Comparison of ENCODE assay signal across 19 cellular contexts in the genomic region with DNA sequence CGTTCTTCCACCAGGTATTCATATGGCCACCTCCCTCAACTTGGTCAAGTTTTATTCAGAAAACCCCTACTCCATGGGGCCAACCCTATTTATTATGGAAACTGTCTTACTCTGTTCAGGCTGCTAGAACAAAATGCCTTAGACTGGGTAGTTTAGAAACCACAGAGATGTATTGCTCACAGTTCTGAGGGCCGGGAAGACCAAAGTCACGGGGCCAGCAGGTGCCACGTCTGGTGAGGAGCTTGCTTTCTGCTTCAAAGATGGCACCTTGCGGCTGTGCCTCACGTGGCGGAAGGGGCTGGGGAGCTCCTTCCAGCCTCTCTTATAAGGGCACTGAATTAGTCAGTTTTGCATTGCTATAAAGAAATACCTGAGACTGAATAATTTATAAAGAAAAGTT.
"Had no signal": no experiment of that assay in that cellular context is flagged by ENCODE, and none has a peak within 500 bp of the region (broad histone marks: within the 10 kb centered on the region; RNA-seq: fewer than 3 reads in every experiment).

No MANE protein-coding gene starts in this region.

- H3K27ac ChIP-seq: body of pancreas, SK-N-MC had no signal

- H3K27me3 ChIP-seq: body of pancreas, esophagus squamous epithelium had no signal

- H3K36me3 ChIP-seq: esophagus squamous epithelium had no signal

- H3K36me3 Mint-ChIP-seq: activated naive CD4-positive, alpha-beta T cell treated with anti-CD3 and anti-CD28 coated beads, Interleukin-2, amount 10 ng/mL, durations not matched to agents 7 days and 5 days; memory B cell; stimulated activated memory B cell treated with anti-CD40 and anti-IgM and Interleukin-4, amounts not matched to agents 10 μg/mL and 1 μg/mL and 100 μg/mL, for 72 hours; type B pancreatic cell had no signal

- DNase-seq: activated CD4-positive, alpha-beta T cell treated with anti-CD3 and anti-CD28 coated beads, Interleukin-2, amount 50 U/mL, for 4 hours; activated CD8-positive, alpha-beta memory T cell treated with anti-CD3 and anti-CD28 coated beads, Interleukin-2, amount 50 U/mL, for 4 hours; activated naive CD4-positive, alpha-beta T cell treated with anti-CD3 and anti-CD28 coated beads, Interleukin-2, amount 10 ng/mL, durations not matched to agents 7 days and 5 days; amniotic stem cell; body of pancreas; cortex of kidney; effector CD4-positive, alpha-beta T cell; esophagus squamous epithelium; hippocampal formation; left ventricle myocardium superior; right cardiac atrium; small intestine; substantia nigra had no signal

- H3K27me3 Mint-ChIP-seq: type B pancreatic cell had no signal

- H3K27ac Mint-ChIP-seq: activated naive CD4-positive, alpha-beta T cell treated with anti-CD3 and anti-CD28 coated beads, Interleukin-2, amount 10 ng/mL, durations not matched to agents 7 days and 5 days; memory B cell; nephron; progenitor cell of endocrine pancreas; stimulated activated memory B cell treated with anti-CD40 and anti-IgM and Interleukin-4, amounts not matched to agents 10 μg/mL and 1 μg/mL and 100 μg/mL, for 72 hours; type B pancreatic cell had no signal

- H3K9me3 Mint-ChIP-seq: activated naive CD4-positive, alpha-beta T cell treated with anti-CD3 and anti-CD28 coated beads, Interleukin-2, amount 10 ng/mL, durations not matched to agents 7 days and 5 days had no signal

- ATAC-seq: body of pancreas; left ventricle myocardium superior; right cardiac atrium; stimulated activated memory B cell treated with anti-CD40 and anti-IgM and Interleukin-4, amounts not matched to agents 10 μg/mL and 1 μg/mL and 100 μg/mL, for 72 hours had no signal

- H3K4me1 Mint-ChIP-seq: activated naive CD4-positive, alpha-beta T cell treated with anti-CD3 and anti-CD28 coated beads, Interleukin-2, amount 10 ng/mL, durations not matched to agents 7 days and 5 days; memory B cell; stimulated activated memory B cell treated with anti-CD40 and anti-IgM and Interleukin-4, amounts not matched to agents 10 μg/mL and 1 μg/mL and 100 μg/mL, for 72 hours had no signal

- H3K4me3 Mint-ChIP-seq: activated naive CD4-positive, alpha-beta T cell treated with anti-CD3 and anti-CD28 coated beads, Interleukin-2, amount 10 ng/mL, durations not matched to agents 7 days and 5 days; memory B cell; nephron; stimulated activated memory B cell treated with anti-CD40 and anti-IgM and Interleukin-4, amounts not matched to agents 10 μg/mL and 1 μg/mL and 100 μg/mL, for 72 hours; type B pancreatic cell had no signal

- H3K4me3 ChIP-seq: body of pancreas, esophagus squamous epithelium, SK-N-MC had no signal

- H3K9me3 ChIP-seq: body of pancreas, esophagus squamous epithelium had no signal
